20 cellular contexts compared by ENCODE assay signal in the genomic region with DNA sequence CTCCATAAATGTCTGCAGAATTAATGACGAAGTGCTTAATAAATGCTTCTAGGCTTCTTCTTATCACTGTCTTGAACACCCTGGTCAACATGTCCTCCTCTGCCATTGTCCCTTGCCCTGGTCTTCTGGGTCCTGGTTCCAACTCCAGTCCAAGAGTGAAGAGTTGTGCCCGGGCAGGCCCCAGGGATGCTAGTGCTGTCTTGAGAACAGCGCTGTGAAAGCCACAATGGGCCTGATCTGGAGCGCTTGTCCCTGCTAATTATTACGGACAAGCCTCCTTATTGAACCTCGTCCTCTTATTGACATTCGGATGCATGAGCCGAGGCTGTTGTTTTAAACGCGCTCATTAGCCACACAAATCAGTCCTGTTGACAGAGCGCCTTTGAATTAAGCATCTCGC.
"Had no signal": no experiment of that assay in that cellular context is flagged by ENCODE, and none has a peak within 500 bp of the region (broad histone marks: within the 10 kb centered on the region; RNA-seq: fewer than 3 reads in every experiment).

No MANE protein-coding gene starts in this region.

- DNase-seq: dorsolateral prefrontal cortex; effector CD8-positive, alpha-beta T cell; gastrocnemius medialis; heart right ventricle; islet precursor cell; mucosa of descending colon; naive thymus-derived CD8-positive, alpha-beta T cell; right lobe of liver; stimulated activated CD4-positive, alpha-beta T cell treated with anti-CD3 and anti-CD28 coated beads, Interleukin-15, amount 100 ng/mL, for 24 hours; stimulated activated CD4-positive, alpha-beta T cell treated with anti-CD3 and anti-CD28 coated beads, Interleukin-1b, Interleukin-23, amount 100 ng/mL, for 48 hours; stimulated activated CD4-positive, alpha-beta T cell treated with anti-CD3 and anti-CD28 coated beads, Interleukin-4, amount 100 ng/mL, for 4 hours; stimulated activated naive B cell treated with anti-CD40 and anti-IgM and Interleukin-4, amounts not matched to agents 10 μg/mL and 1 μg/mL and 100 μg/mL, for 72 hours; stimulated activated naive CD8-positive, alpha-beta T cell treated with anti-CD3 and anti-CD28 coated beads, Interleukin-15, amount 100 ng/mL, for 72 hours; testis; upper lobe of right lung had no signal

- H3K36me3 Mint-ChIP-seq: naive thymus-derived CD8-positive, alpha-beta T cell had no signal

- H3K27ac Mint-ChIP-seq: naive thymus-derived CD8-positive, alpha-beta T cell; stimulated activated naive B cell treated with anti-CD40 and anti-IgM and Interleukin-4, amounts not matched to agents 10 μg/mL and 1 μg/mL and 100 μg/mL, for 72 hours; stimulated activated naive CD8-positive, alpha-beta T cell treated with anti-CD3 and anti-CD28 coated beads, Interleukin-15, amount 100 ng/mL, for 72 hours had no signal

- H3K27me3 ChIP-seq: right lobe of liver, testis, vagina had no signal

- H3K79me2 ChIP-seq: parathyroid adenoma had no signal

- H2AFZ ChIP-seq: parathyroid adenoma had no signal

- H3K4me1 Mint-ChIP-seq: naive thymus-derived CD8-positive, alpha-beta T cell; stimulated activated naive B cell treated with anti-CD40 and anti-IgM and Interleukin-4, amounts not matched to agents 10 μg/mL and 1 μg/mL and 100 μg/mL, for 72 hours; stimulated activated naive CD8-positive, alpha-beta T cell treated with anti-CD3 and anti-CD28 coated beads, Interleukin-15, amount 100 ng/mL, for 72 hours had no signal

- H3K4me3 ChIP-seq: coronary artery, dorsolateral prefrontal cortex, gastrocnemius medialis, heart right ventricle, mucosa of descending colon, prostate gland, right lobe of liver, testis, tibial nerve, upper lobe of right lung, vagina had no signal

- H3K9me3 ChIP-seq: gastrocnemius medialis, mucosa of descending colon, prostate gland, right lobe of liver, testis, upper lobe of right lung, vagina had no signal

- H3K9me3 Mint-ChIP-seq: stimulated activated naive CD8-positive, alpha-beta T cell treated with anti-CD3 and anti-CD28 coated beads, Interleukin-15, amount 100 ng/mL, for 72 hours had no signal

- H3K9ac ChIP-seq: parathyroid adenoma had no signal

- H3K4me3 Mint-ChIP-seq: naive thymus-derived CD8-positive, alpha-beta T cell; stimulated activated naive B cell treated with anti-CD40 and anti-IgM and Interleukin-4, amounts not matched to agents 10 μg/mL and 1 μg/mL and 100 μg/mL, for 72 hours; stimulated activated naive CD8-positive, alpha-beta T cell treated with anti-CD3 and anti-CD28 coated beads, Interleukin-15, amount 100 ng/mL, for 72 hours had no signal

- H3K4me1 ChIP-seq: gastrocnemius medialis, heart right ventricle, parathyroid adenoma, prostate gland, right lobe of liver, testis, tibial nerve, upper lobe of right lung, vagina had no signal

- H3K36me3 ChIP-seq: gastrocnemius medialis, heart right ventricle, prostate gland, right lobe of liver, tibial nerve, upper lobe of right lung, vagina had no signal

- H3K27ac ChIP-seq: coronary artery, dorsolateral prefrontal cortex, gastrocnemius medialis, heart right ventricle, parathyroid adenoma, prostate gland, right lobe of liver, testis, tibial nerve, upper lobe of right lung, vagina had no signal
